12 cellular contexts compared by ENCODE assay signal in the genomic region with DNA sequence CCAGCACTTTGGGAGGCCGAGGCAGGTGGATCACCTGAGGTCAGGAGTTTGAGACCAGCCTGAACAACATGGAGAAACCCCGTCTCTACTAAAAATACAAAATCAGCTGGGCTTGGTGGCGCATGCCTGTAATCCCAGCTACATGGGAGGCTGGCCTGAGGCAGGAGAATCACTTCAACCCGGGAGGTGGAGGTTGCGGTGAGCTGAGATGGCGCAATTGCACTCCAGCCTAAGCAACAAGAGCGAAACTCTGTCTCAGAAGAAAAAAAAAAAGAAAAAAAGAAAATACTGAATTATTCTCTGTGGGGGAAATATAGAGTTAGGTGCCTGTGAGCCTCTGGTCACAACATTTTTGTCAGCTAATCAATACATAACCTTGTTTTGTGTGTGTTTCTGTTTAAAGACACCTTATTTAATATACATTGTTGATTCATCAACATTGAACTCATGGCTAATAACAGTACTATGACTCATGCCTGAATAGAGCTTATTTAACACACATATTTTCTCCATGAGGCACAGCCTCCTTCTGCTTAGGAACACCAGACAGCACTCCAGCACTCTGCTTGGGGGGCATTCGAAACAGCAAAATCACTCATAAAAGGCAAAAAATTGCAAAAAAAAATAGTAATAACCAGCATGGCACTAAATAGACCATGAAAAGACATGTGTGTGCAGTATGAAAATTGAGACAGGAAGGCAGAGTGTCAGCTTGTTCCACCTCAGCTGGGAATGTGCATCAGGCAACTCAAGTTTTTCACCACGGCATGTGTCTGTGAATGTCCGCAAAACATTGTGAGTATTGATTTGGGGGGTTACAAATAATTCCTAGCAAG. TPM values are rescaled to one million over a fixed set of nuclear protein-coding genes. Genes with fewer than 3 reads are reported as not detected.
A peak's percentile ranks its signal among the peaks of the same experiment; 100 is the strongest.
DNase-seq lines count a peak whose midpoint lies in the region; ATAC-seq lines count a peak whose summit lies in the region.
"Had no signal": no experiment of that assay in that cellular context is flagged by ENCODE, and none has a peak within 500 bp of the region (broad histone marks: within the 10 kb centered on the region; RNA-seq: fewer than 3 reads in every experiment).

TSS of gene IL31RA (plus strand) at position 519 of the 836 bp plus-strand sequence. CDS start at position 733, 214 bp downstream.

- intact Hi-C loops in activated T-helper 1 cell treated with anti-CD3 and anti-CD28 coated beads, Interleukin-12 subunit alpha, Interleukin-12 subunit beta, Interleukin-2, Interleukin-4 antibody, amounts not matched to agents 30 ng/mL and 10 ng/mL and 1 ng/mL, durations not matched to agents 14 hours and 24 hours and 36 hours (cut with micrococcal nuclease), result no loop called here

- H3K27me3 Mint-ChIP-seq in activated T-helper 1 cell treated with anti-CD3 and anti-CD28 coated beads, Interleukin-12 subunit alpha, Interleukin-12 subunit beta, Interleukin-2, Interleukin-4 antibody, amounts not matched to agents 30 ng/mL and 10 ng/mL and 1 ng/mL, durations not matched to agents 14 hours and 24 hours and 36 hours (ENCODE audit: insufficient read depth), result peaks cover 2% of the 10 kb centered on the region
- H3K27me3 Mint-ChIP-seq: dendritic cell treated with granulocyte-macrophage colony-stimulating factor and Interleukin-4, amounts not matched to agents 40 ng/mL and 50 ng/mL, for 4 days had no signal

- peak within 1 kb of the TSS; percentile 20 for H3K27ac Mint-ChIP-seq in activated T-helper 1 cell treated with anti-CD3 and anti-CD28 coated beads, Interleukin-12 subunit alpha, Interleukin-12 subunit beta, Interleukin-2, Interleukin-4 antibody, amounts not matched to agents 30 ng/mL and 10 ng/mL and 1 ng/mL, durations not matched to agents 14 hours and 24 hours and 36 hours
- H3K27ac Mint-ChIP-seq: dendritic cell treated with granulocyte-macrophage colony-stimulating factor and Interleukin-4, amounts not matched to agents 40 ng/mL and 50 ng/mL, for 4 days had no signal

- peak; percentile 60 for DNase-seq in AG08396 (ENCODE audit: low spot score)
- peak; percentile 49 for DNase-seq in HPDE6-E6E7 (ENCODE audit: extremely low spot score)
- DNase-seq in activated T-helper 1 cell treated with anti-CD3 and anti-CD28 coated beads, Interleukin-12 subunit alpha, Interleukin-12 subunit beta, Interleukin-2, Interleukin-4 antibody, amounts not matched to agents 30 ng/mL and 10 ng/mL and 1 ng/mL, durations not matched to agents 14 hours and 24 hours and 36 hours (ENCODE audit: low spot score), result no peak
- peak; percentile 86 for DNase-seq in kidney glomerular epithelial cell (lab: John Stamatoyannopoulos, UW)
- no peak for DNase-seq in stimulated activated naive CD4-positive, alpha-beta T cell (lab: John Stamatoyannopoulos, UW)
- DNase-seq in DMS 273 (lab: John Stamatoyannopoulos, UW; ENCODE audit: unreplicated experiment), result no peak
- DNase-seq: activated CD8-positive, alpha-beta memory T cell treated with anti-CD3 and anti-CD28 coated beads for 24 hours; NCI-H82 had no signal

- ATAC-seq in HG03039 (IDR thresholded peaks at IDR 0.05; ENCODE audit: unreplicated experiment) (no peak), GM21390 (IDR thresholded peaks at IDR 0.05; ENCODE audit: unreplicated experiment) (no peak)

- H3K4me3 Mint-ChIP-seq in activated T-helper 1 cell treated with anti-CD3 and anti-CD28 coated beads, Interleukin-12 subunit alpha, Interleukin-12 subunit beta, Interleukin-2, Interleukin-4 antibody, amounts not matched to agents 30 ng/mL and 10 ng/mL and 1 ng/mL, durations not matched to agents 14 hours and 24 hours and 36 hours, result no peak within 1 kb of the TSS
- H3K4me3 Mint-ChIP-seq: dendritic cell treated with granulocyte-macrophage colony-stimulating factor and Interleukin-4, amounts not matched to agents 40 ng/mL and 50 ng/mL, for 4 days had no signal

- peaks cover 4% of the 10 kb centered on the region for H3K36me3 Mint-ChIP-seq in activated T-helper 1 cell treated with anti-CD3 and anti-CD28 coated beads, Interleukin-12 subunit alpha, Interleukin-12 subunit beta, Interleukin-2, Interleukin-4 antibody, amounts not matched to agents 30 ng/mL and 10 ng/mL and 1 ng/mL, durations not matched to agents 14 hours and 24 hours and 36 hours (ENCODE audit: low read depth)

- H3K9me3 Mint-ChIP-seq in activated T-helper 1 cell treated with anti-CD3 and anti-CD28 coated beads, Interleukin-12 subunit alpha, Interleukin-12 subunit beta, Interleukin-2, Interleukin-4 antibody, amounts not matched to agents 30 ng/mL and 10 ng/mL and 1 ng/mL, durations not matched to agents 14 hours and 24 hours and 36 hours, result peaks cover 4% of the 10 kb centered on the region
- H3K9me3 Mint-ChIP-seq: dendritic cell treated with granulocyte-macrophage colony-stimulating factor and Interleukin-4, amounts not matched to agents 40 ng/mL and 50 ng/mL, for 4 days had no signal

- peaks cover 59% of the 10 kb centered on the region for H3K4me1 Mint-ChIP-seq in activated T-helper 1 cell treated with anti-CD3 and anti-CD28 coated beads, Interleukin-12 subunit alpha, Interleukin-12 subunit beta, Interleukin-2, Interleukin-4 antibody, amounts not matched to agents 30 ng/mL and 10 ng/mL and 1 ng/mL, durations not matched to agents 14 hours and 24 hours and 36 hours (ENCODE audit: low read depth)

RNA-seq across cellular contexts. Expression of gene IL31RA, which starts in this region (rescaled TPM):
- 0.44 and 0.80 TPM in 2 replicates for total RNA-seq in activated T-helper 1 cell treated with anti-CD3 and anti-CD28 coated beads, Interleukin-12 subunit alpha, Interleukin-12 subunit beta, Interleukin-2, Interleukin-4 antibody, amounts not matched to agents 30 ng/mL and 10 ng/mL and 1 ng/mL, durations not matched to agents 14 hours and 24 hours and 36 hours
- total RNA-seq: vagina had no signal

Comparison
In these comparisons a context has a peak if more than half of its experiments do, and no peak if none do; other contexts are left out.
1. DNase-seq: peak in AG08396 (single experiment), HPDE6-E6E7 (single experiment) and kidney glomerular epithelial cell (single experiment); none in activated T-helper 1 cell treated with anti-CD3 and anti-CD28 coated beads, Interleukin-12 subunit alpha, Interleukin-12 subunit beta, Interleukin-2, Interleukin-4 antibody, amounts not matched to agents 30 ng/mL and 10 ng/mL and 1 ng/mL, durations not matched to agents 14 hours and 24 hours and 36 hours (single experiment), stimulated activated naive CD4-positive, alpha-beta T cell (0 of 6) and DMS 273 (single experiment).